In the genomic region with DNA sequence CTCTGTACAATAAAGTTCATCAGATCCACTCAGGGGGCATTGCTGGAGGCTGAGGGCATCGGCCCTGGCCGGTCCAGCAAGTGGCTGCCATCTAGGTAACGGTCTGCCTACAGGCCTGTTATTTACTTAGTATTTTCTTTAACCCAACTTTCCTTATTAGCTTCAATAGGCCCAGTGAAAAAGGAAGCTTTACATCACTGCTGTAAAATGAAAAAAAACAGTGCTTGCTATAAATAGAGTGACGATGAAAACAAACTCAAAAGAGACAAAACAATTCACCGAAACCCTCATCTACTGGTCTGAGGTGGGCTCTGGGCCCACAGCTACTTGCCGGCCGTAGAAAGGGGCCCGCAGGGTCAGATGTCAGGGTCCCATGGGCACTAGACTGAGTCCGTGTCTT, we compare ENCODE assay signal across 16 cellular contexts.
"Had no signal": no experiment of that assay in that cellular context is flagged by ENCODE, and none has a peak within 500 bp of the region (broad histone marks: within the 10 kb centered on the region; RNA-seq: fewer than 3 reads in every experiment).

No MANE protein-coding gene starts in this region.

- H3K27ac ChIP-seq: colonic mucosa, ovary, stomach, thoracic aorta had no signal

- H3K4me3 Mint-ChIP-seq: activated CD8-positive, alpha-beta memory T cell treated with anti-CD3 and anti-CD28 coated beads, Interleukin-2, amount 10 ng/mL, durations not matched to agents 7 days and 5 days; neural crest cell had no signal

- H3K27ac Mint-ChIP-seq: activated CD8-positive, alpha-beta memory T cell treated with anti-CD3 and anti-CD28 coated beads, Interleukin-2, amount 10 ng/mL, durations not matched to agents 7 days and 5 days had no signal

- H3K4me1 Mint-ChIP-seq: activated CD8-positive, alpha-beta memory T cell treated with anti-CD3 and anti-CD28 coated beads, Interleukin-2, amount 10 ng/mL, durations not matched to agents 7 days and 5 days had no signal

- H3K36me3 ChIP-seq: colonic mucosa, ovary, stomach, thoracic aorta had no signal

- H3K27me3 Mint-ChIP-seq: activated CD8-positive, alpha-beta memory T cell treated with anti-CD3 and anti-CD28 coated beads, Interleukin-2, amount 10 ng/mL, durations not matched to agents 7 days and 5 days had no signal

- H3K9me3 ChIP-seq: colonic mucosa, ovary, stomach, thoracic aorta had no signal

- H3K9me3 Mint-ChIP-seq: neural crest cell had no signal

- H3K4me1 ChIP-seq: colonic mucosa, stomach had no signal

- H3K27me3 ChIP-seq: colonic mucosa, ovary, stomach had no signal

- H3K4me3 ChIP-seq: colonic mucosa, ovary, stomach, thoracic aorta had no signal

- DNase-seq: activated CD4-positive, alpha-beta T cell treated with anti-CD3 and anti-CD28 coated beads for 1 hour; activated CD4-positive, alpha-beta T cell treated with anti-CD3 and anti-CD28 coated beads, Interleukin-2, amount 50 U/mL, for 4 hours; activated CD8-positive, alpha-beta memory T cell treated with anti-CD3 and anti-CD28 coated beads, Interleukin-2, amount 10 ng/mL, durations not matched to agents 7 days and 5 days; activated effector memory CD4-positive, alpha-beta T cell treated with Interleukin-2 at 50 U/mL for 16 hours; activated naive CD4-positive, alpha-beta T cell treated with anti-CD3 and anti-CD28 coated beads, Interleukin-2, amount 50 U/mL, for 16 hours; activated T-cell treated with anti-CD3 and anti-CD28 coated beads, Interleukin-2, amount 50 U/mL, for 1 hour; colonic mucosa; glutamatergic neuron; hypothalamus; ovary; stimulated activated CD4-positive, alpha-beta T cell treated with anti-CD3 and anti-CD28 coated beads, Interleukin-1b, Interleukin-23, amount 100 ng/mL, for 48 hours; stomach; T-helper 1 cell had no signal

- H3K36me3 Mint-ChIP-seq: activated CD8-positive, alpha-beta memory T cell treated with anti-CD3 and anti-CD28 coated beads, Interleukin-2, amount 10 ng/mL, durations not matched to agents 7 days and 5 days had no signal

- ATAC-seq: activated CD8-positive, alpha-beta memory T cell treated with anti-CD3 and anti-CD28 coated beads, Interleukin-2, amount 10 ng/mL, durations not matched to agents 7 days and 5 days; esophagus mucosa had no signal
